Comparison of ENCODE assay signal across 14 cellular contexts in genomic region chr10:43230909-43231522, GRCh38. TPM values are rescaled to one million over a fixed set of nuclear protein-coding genes. Genes with fewer than 3 reads are reported as not detected.
DNase-seq lines count a peak whose midpoint lies in the region; ATAC-seq and TF ChIP-seq lines count a peak whose summit lies in the region.
"Had no signal": no experiment of that assay in that cellular context is flagged by ENCODE, and none has a peak within 500 bp of the region (broad histone marks: within the 10 kb centered on the region; RNA-seq: fewer than 3 reads in every experiment).

No MANE protein-coding gene starts in this region.

- 88 to 97% (median 91%) methylated on average over 6 to 8 of the region's 8 CpGs for WGBS in stomach, 5 donors

- peak overlapping the region in 8 of 11 experiments; percentile 66 to 90 (median 84); a peak in 16 of 22 replicates for H3K27ac ChIP-seq in BLaER1 treated with 17β-estradiol and CSF1 and Interleukin-3, amounts not matched to agents 10 nM and 100 nM
- H3K27ac ChIP-seq in stomach: no peak overlapping the region
- H3K27ac ChIP-seq: left lung, thyroid gland had no signal

- H3K27me3 Mint-ChIP-seq in activated T-helper 2 cell treated with anti-CD3 and anti-CD28 coated beads, Interferon-gamma antibody, Interleukin-2, Interleukin-4, amounts not matched to agents 10 μg/mL and 5 μg/mL and 100 μg/mL, durations not matched to agents 14 hours and 24 hours and 36 hours (ENCODE audit: low read depth): peaks cover 37% of the 10 kb centered on the region
- H3K27me3 Mint-ChIP-seq in natural killer cell treated with Interleukin-12 subunit alpha and Interleukin-12 subunit beta and Interleukin-15 and Interleukin-18, amount 100 ng/mL, for 72 hours: no peaks in the 10 kb centered on the region

- no peak for TF ChIP-seq EP300 in stomach (IDR thresholded peaks at IDR 0.05)

- peaks cover 17 to 36% (median 22%) of the 10 kb centered on the region in 11 experiments for H3K27me3 ChIP-seq in BLaER1 treated with 17β-estradiol and CSF1 and Interleukin-3, amounts not matched to agents 10 nM and 100 nM
- H3K27me3 ChIP-seq in stomach: peaks cover 15 to 57% (median 46%) of the 10 kb centered on the region in 3 donors
- H3K27me3 ChIP-seq: thyroid gland had no signal

- peak overlapping the region; percentile 33 for H3K4me3 Mint-ChIP-seq in activated T-helper 2 cell treated with anti-CD3 and anti-CD28 coated beads, Interferon-gamma antibody, Interleukin-2, Interleukin-4, amounts not matched to agents 10 μg/mL and 5 μg/mL and 100 μg/mL, durations not matched to agents 14 hours and 24 hours and 36 hours (ENCODE audit: low read depth)
- peak overlapping the region; percentile 68 for H3K4me3 Mint-ChIP-seq in natural killer cell treated with Interleukin-12 subunit alpha and Interleukin-12 subunit beta and Interleukin-15 and Interleukin-18, amount 100 ng/mL, for 72 hours

- peak; percentile 24 for ATAC-seq in GM21529 (IDR thresholded peaks at IDR 0.05; ENCODE audit: unreplicated experiment)
- ATAC-seq in natural killer cell treated with Interleukin-12 subunit alpha and Interleukin-12 subunit beta and Interleukin-15 and Interleukin-18, amount 100 ng/mL, for 72 hours: peak; percentile 3
- ATAC-seq: left lung had no signal

- H3K4me1 Mint-ChIP-seq in activated T-helper 2 cell treated with anti-CD3 and anti-CD28 coated beads, Interferon-gamma antibody, Interleukin-2, Interleukin-4, amounts not matched to agents 10 μg/mL and 5 μg/mL and 100 μg/mL, durations not matched to agents 14 hours and 24 hours and 36 hours (ENCODE audit: low read depth): peaks cover 22% of the 10 kb centered on the region
- H3K4me1 Mint-ChIP-seq in natural killer cell treated with Interleukin-12 subunit alpha and Interleukin-12 subunit beta and Interleukin-15 and Interleukin-18, amount 100 ng/mL, for 72 hours (ENCODE audit: low read depth in 2 of 2): peaks cover 29 to 41% of the 10 kb centered on the region in 2 donors

- H3K36me3 Mint-ChIP-seq in activated T-helper 2 cell treated with anti-CD3 and anti-CD28 coated beads, Interferon-gamma antibody, Interleukin-2, Interleukin-4, amounts not matched to agents 10 μg/mL and 5 μg/mL and 100 μg/mL, durations not matched to agents 14 hours and 24 hours and 36 hours (ENCODE audit: low read depth): no peaks in the 10 kb centered on the region
- H3K36me3 Mint-ChIP-seq in natural killer cell treated with Interleukin-12 subunit alpha and Interleukin-12 subunit beta and Interleukin-15 and Interleukin-18, amount 100 ng/mL, for 72 hours: no peaks in the 10 kb centered on the region

- peaks cover 0 to 23% (median 0%) of the 10 kb centered on the region in 11 experiments; a peak in 3 of 22 replicates for H4K20me1 ChIP-seq in BLaER1 treated with 17β-estradiol and CSF1 and Interleukin-3, amounts not matched to agents 10 nM and 100 nM

- TF ChIP-seq CTCF in stomach (IDR thresholded peaks at IDR 0.05): no peak

- H3K4me1 ChIP-seq in BLaER1 treated with 17β-estradiol and CSF1 and Interleukin-3, amounts not matched to agents 10 nM and 100 nM: peaks cover 52 to 91% (median 84%) of the 10 kb centered on the region in 10 experiments
- H3K4me1 ChIP-seq in stomach: peaks cover 10 to 26% (median 19%) of the 10 kb centered on the region in 4 donors

- peak overlapping the region; percentile 20 to 99 (median 98); a peak in 21 of 22 replicates for H3K4me2 ChIP-seq in BLaER1 treated with 17β-estradiol and CSF1 and Interleukin-3, amounts not matched to agents 10 nM and 100 nM

- no peak for DNase-seq in activated T-helper 2 cell treated with anti-CD3 and anti-CD28 coated beads, Interferon-gamma antibody, Interleukin-2, Interleukin-4, amounts not matched to agents 10 μg/mL and 5 μg/mL and 100 μg/mL, durations not matched to agents 14 hours and 24 hours and 36 hours (ENCODE audit: low spot score)
- no peak for DNase-seq in natural killer cell treated with Interleukin-12 subunit alpha and Interleukin-12 subunit beta and Interleukin-15 and Interleukin-18, amount 100 ng/mL, for 72 hours (ENCODE audit: low spot score)
- no peak for DNase-seq in stomach
- DNase-seq in SW480 (ENCODE audit: low spot score): no peak
- no peak for DNase-seq in LoVo (ENCODE audit: low spot score)
- no peak for DNase-seq in NCI-H1092 (lab: John Stamatoyannopoulos, UW)
- DNase-seq: activated T-cell treated with anti-CD3 and anti-CD28 coated beads for 4 hours, Calu3, NCI-H1417 treated with DMSO at 0.1 percent for 48 hours, SW 1271 had no signal

- no peaks in the 10 kb centered on the region for H3K9me3 Mint-ChIP-seq in activated T-helper 2 cell treated with anti-CD3 and anti-CD28 coated beads, Interferon-gamma antibody, Interleukin-2, Interleukin-4, amounts not matched to agents 10 μg/mL and 5 μg/mL and 100 μg/mL, durations not matched to agents 14 hours and 24 hours and 36 hours
- H3K9me3 Mint-ChIP-seq in natural killer cell treated with Interleukin-12 subunit alpha and Interleukin-12 subunit beta and Interleukin-15 and Interleukin-18, amount 100 ng/mL, for 72 hours: no peaks in the 10 kb centered on the region

- no peaks in the 10 kb centered on the region for H3K36me3 ChIP-seq in BLaER1 treated with 17β-estradiol and CSF1 and Interleukin-3, amounts not matched to agents 10 nM and 100 nM
- no peaks in the 10 kb centered on the region for H3K36me3 ChIP-seq in stomach
- H3K36me3 ChIP-seq: left lung, thyroid gland had no signal

- no peak for TF ChIP-seq POLR2A in stomach (IDR thresholded peaks at IDR 0.05)

- no peaks in the 10 kb centered on the region for H3K9me3 ChIP-seq in BLaER1 treated with 17β-estradiol and CSF1 and Interleukin-3, amounts not matched to agents 10 nM and 100 nM (replicated peaks in 1 of 11)
- H3K9me3 ChIP-seq in stomach: no peaks in the 10 kb centered on the region
- H3K9me3 ChIP-seq: left lung, thyroid gland had no signal

- H3K9ac ChIP-seq in BLaER1 treated with 17β-estradiol and CSF1 and Interleukin-3, amounts not matched to agents 10 nM and 100 nM: peak overlapping the region in 7 of 11 experiments; percentile 39 to 76 (median 74); a peak in 15 of 22 replicates

- peak overlapping the region in 4 of 10 experiments; percentile 0 to 23 (median 12); a peak in 2 of 20 replicates for H3K4me3 ChIP-seq in BLaER1 treated with 17β-estradiol and CSF1 and Interleukin-3, amounts not matched to agents 10 nM and 100 nM
- H3K4me3 ChIP-seq in stomach: no peak overlapping the region
- H3K4me3 ChIP-seq: left lung had no signal

- intact Hi-C loops in activated T-helper 2 cell treated with anti-CD3 and anti-CD28 coated beads, Interferon-gamma antibody, Interleukin-2, Interleukin-4, amounts not matched to agents 10 μg/mL and 5 μg/mL and 100 μg/mL, durations not matched to agents 14 hours and 24 hours and 36 hours (cut with micrococcal nuclease): no loop called here
- intact Hi-C loops in stomach (cut with DNase I; ENCODE audit: low total_unique reads): no loop called here

- H3K27ac Mint-ChIP-seq in activated T-helper 2 cell treated with anti-CD3 and anti-CD28 coated beads, Interferon-gamma antibody, Interleukin-2, Interleukin-4, amounts not matched to agents 10 μg/mL and 5 μg/mL and 100 μg/mL, durations not matched to agents 14 hours and 24 hours and 36 hours: no peak overlapping the region
- H3K27ac Mint-ChIP-seq in natural killer cell treated with Interleukin-12 subunit alpha and Interleukin-12 subunit beta and Interleukin-15 and Interleukin-18, amount 100 ng/mL, for 72 hours: peak overlapping the region in 1 of 2 donors; percentile 75

RNA-seq across cellular contexts. Expression of gene RASGEF1A, which starts 35.8 kb away (rescaled TPM):
- 1.1 and 1.6 TPM in 2 replicates for total RNA-seq in activated T-helper 2 cell treated with anti-CD3 and anti-CD28 coated beads, Interferon-gamma antibody, Interleukin-2, Interleukin-4, amounts not matched to agents 10 μg/mL and 5 μg/mL and 100 μg/mL, durations not matched to agents 14 hours and 24 hours and 36 hours
- 1 to 10 TPM in 1 of 2 donors, under 1 TPM in 1; 0.69 to 1.1 TPM for total RNA-seq in natural killer cell treated with Interleukin-12 subunit alpha and Interleukin-12 subunit beta and Interleukin-15 and Interleukin-18, amount 100 ng/mL, for 72 hours
- total RNA-seq in stomach: 1 to 10 TPM in 1 of 5 donors, under 1 TPM in 2, not detected in 2; 0.55 to 2.9 (median 0.87) TPM
- under 1 TPM; 0.46 to 0.70 (median 0.68) TPM for polyA plus RNA-seq in stomach

Comparison
In these comparisons a context has a peak if more than half of its experiments do, and no peak if none do; other contexts are left out.
1. H3K27ac ChIP-seq: peak in BLaER1 treated with 17β-estradiol and CSF1 and Interleukin-3, amounts not matched to agents 10 nM and 100 nM (8 of 11); none in stomach (0 of 5).